In the genomic region with DNA sequence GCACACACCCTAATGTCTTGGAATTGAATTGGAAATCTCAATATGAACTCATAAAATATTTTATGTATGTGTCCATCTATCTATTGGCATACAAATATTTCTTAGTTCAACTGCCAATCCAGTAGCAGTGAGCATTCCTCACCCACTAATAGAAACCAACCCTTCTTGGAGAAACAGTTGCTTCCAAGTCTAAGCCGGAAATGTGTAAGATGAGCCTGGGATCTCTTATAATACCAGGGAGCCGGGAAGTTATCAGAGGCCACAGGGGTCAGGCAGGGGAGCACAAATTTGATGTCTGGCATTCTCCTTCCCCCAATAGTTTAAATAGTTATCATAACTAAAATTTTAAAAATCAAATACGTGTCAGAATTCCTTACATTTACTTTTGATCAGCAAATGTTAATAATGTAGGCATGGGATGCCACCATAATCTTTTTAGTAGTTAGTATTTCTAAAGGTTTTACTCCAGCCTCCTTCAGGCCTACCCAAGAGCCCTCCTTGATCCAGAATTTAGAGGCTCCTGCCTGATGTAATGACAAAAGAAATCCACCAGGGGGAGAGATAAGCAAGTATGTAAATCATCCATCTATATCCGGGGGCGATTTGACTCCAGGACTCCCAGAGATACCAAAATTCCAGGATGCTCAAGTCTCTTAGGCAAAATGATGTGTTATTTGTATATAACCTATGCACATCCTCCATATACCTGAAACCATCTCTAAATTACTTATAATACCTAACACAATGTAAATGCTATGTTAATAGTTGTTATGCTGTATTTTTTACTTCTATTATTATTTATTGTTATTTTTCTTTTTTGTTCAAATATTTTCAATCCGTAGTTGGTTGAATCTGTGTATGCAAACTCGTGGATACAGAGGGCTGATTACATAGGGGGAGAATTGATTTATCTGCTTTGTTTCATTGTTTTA, we compare ENCODE assay signal across 10 cellular contexts.
DNase-seq lines count a peak whose midpoint lies in the region; ATAC-seq and TF ChIP-seq lines count a peak whose summit lies in the region.
"Had no signal": no experiment of that assay in that cellular context is flagged by ENCODE, and none has a peak within 500 bp of the region (broad histone marks: within the 10 kb centered on the region; RNA-seq: fewer than 3 reads in every experiment).

No MANE protein-coding gene starts in this region.

- no peak overlapping the region for H3K27ac Mint-ChIP-seq in CD4-positive, alpha-beta T cell
- no peak overlapping the region for H3K27ac Mint-ChIP-seq in nephron progenitor cell
- H3K27ac Mint-ChIP-seq: natural killer cell treated with Interleukin-12 subunit alpha and Interleukin-12 subunit beta and Interleukin-15 and Interleukin-18, amount 100 ng/mL, for 72 hours; T-cell had no signal

- TF ChIP-seq CTCF in CD4-positive, alpha-beta T cell (IDR thresholded peaks at IDR 0.05), result peak; percentile 91
- TF ChIP-seq CTCF in nephron progenitor cell (IDR thresholded peaks at IDR 0.05), result peak; percentile 88

- ATAC-seq in CD4-positive, alpha-beta T cell (ENCODE audit: poor library complexity), result no peak
- ATAC-seq in GM18907 (IDR thresholded peaks at IDR 0.05; ENCODE audit: unreplicated experiment) (peak; percentile 60), GM21367 (IDR thresholded peaks at IDR 0.05; ENCODE audit: unreplicated experiment) (no peak)

- no peaks in the 10 kb centered on the region for H3K36me3 Mint-ChIP-seq in CD4-positive, alpha-beta T cell (ENCODE audit: low read depth)
- H3K36me3 Mint-ChIP-seq in nephron progenitor cell (ENCODE audit: low read depth), result no peaks in the 10 kb centered on the region
- H3K36me3 Mint-ChIP-seq: natural killer cell treated with Interleukin-12 subunit alpha and Interleukin-12 subunit beta and Interleukin-15 and Interleukin-18, amount 100 ng/mL, for 72 hours; T-cell had no signal

- H3K27ac ChIP-seq in CD4-positive, alpha-beta T cell (ENCODE audit: low read depth, low read length), result no peak overlapping the region
- no peak overlapping the region for H3K27ac ChIP-seq in SJCRH30

- intact Hi-C loops in CD4-positive, alpha-beta T cell (cut with DNase I, micrococcal nuclease), result loop anchor here (1.0 to 5.0 kb wide), 3 partner anchors 153 to 173 kb away; no protein-coding TSS in a partner anchor

- no peaks in the 10 kb centered on the region for H3K4me1 Mint-ChIP-seq in CD4-positive, alpha-beta T cell (ENCODE audit: low read depth)
- H3K4me1 Mint-ChIP-seq in nephron progenitor cell, result no peaks in the 10 kb centered on the region
- H3K4me1 Mint-ChIP-seq: T-cell had no signal

- no peaks in the 10 kb centered on the region for H3K9me3 ChIP-seq in CD4-positive, alpha-beta T cell (ENCODE audit: control insufficient read depth, low read length)
- H3K9me3 ChIP-seq in SJCRH30 (replicated peaks), result no peaks in the 10 kb centered on the region

- H3K4me1 ChIP-seq in SJCRH30, result no peaks in the 10 kb centered on the region

- peak in 2 of 10 experiments; percentile 3 to 7 for DNase-seq in CD4-positive, alpha-beta T cell
- DNase-seq in NCI-H1092 treated with DMSO at 0.1 percent for 48 hours (lab: John Stamatoyannopoulos, UW) (peak; percentile 70), SJCRH30 (peak; percentile 51 to 80), erythroblast (lab: John Stamatoyannopoulos, UW) (peak; percentile 50 to 62), nephron progenitor cell (peak; percentile 30)
- no peak for DNase-seq in activated naive CD4-positive, alpha-beta T cell (lab: John Stamatoyannopoulos, UW)

- CTCF ChIA-PET in CD4-positive, alpha-beta T cell (lab: Charles Lee), result no interaction called here

- no peak overlapping the region for H3K4me3 Mint-ChIP-seq in CD4-positive, alpha-beta T cell
- no peak overlapping the region for H3K4me3 Mint-ChIP-seq in nephron progenitor cell
- H3K4me3 Mint-ChIP-seq: natural killer cell treated with Interleukin-12 subunit alpha and Interleukin-12 subunit beta and Interleukin-15 and Interleukin-18, amount 100 ng/mL, for 72 hours; T-cell had no signal

- peaks cover 9% of the 10 kb centered on the region for H3K27me3 Mint-ChIP-seq in CD4-positive, alpha-beta T cell
- H3K27me3 Mint-ChIP-seq in nephron progenitor cell (ENCODE audit: low read depth, poor library complexity), result no peaks in the 10 kb centered on the region

- H3K27me3 ChIP-seq in CD4-positive, alpha-beta T cell (ENCODE audit: control insufficient read depth, insufficient read depth, low read length), result no peaks in the 10 kb centered on the region
- no peaks in the 10 kb centered on the region for H3K27me3 ChIP-seq in SJCRH30

- no peaks in the 10 kb centered on the region for H3K9me3 Mint-ChIP-seq in CD4-positive, alpha-beta T cell
- no peaks in the 10 kb centered on the region for H3K9me3 Mint-ChIP-seq in nephron progenitor cell
- H3K9me3 Mint-ChIP-seq: natural killer cell treated with Interleukin-12 subunit alpha and Interleukin-12 subunit beta and Interleukin-15 and Interleukin-18, amount 100 ng/mL, for 72 hours; T-cell had no signal

- no peak overlapping the region for H3K4me3 ChIP-seq in SJCRH30

- H3K36me3 ChIP-seq in SJCRH30, result no peaks in the 10 kb centered on the region

- no peak for TF ChIP-seq POLR2A in erythroblast (IDR thresholded peaks at IDR 0.05; ENCODE audit: low read length)

- POLR2A ChIA-PET in CD4-positive, alpha-beta T cell (lab: Charles Lee), result no interaction called here

Comparison
In these comparisons a context has a peak if more than half of its experiments do, and no peak if none do; other contexts are left out.
1. DNase-seq: peak in NCI-H1092 treated with DMSO at 0.1 percent for 48 hours (single experiment), SJCRH30 (2 of 2), erythroblast (2 of 2) and nephron progenitor cell (single experiment); none in activated naive CD4-positive, alpha-beta T cell (0 of 4).